17 cellular contexts compared by ENCODE assay signal in the genomic region with DNA sequence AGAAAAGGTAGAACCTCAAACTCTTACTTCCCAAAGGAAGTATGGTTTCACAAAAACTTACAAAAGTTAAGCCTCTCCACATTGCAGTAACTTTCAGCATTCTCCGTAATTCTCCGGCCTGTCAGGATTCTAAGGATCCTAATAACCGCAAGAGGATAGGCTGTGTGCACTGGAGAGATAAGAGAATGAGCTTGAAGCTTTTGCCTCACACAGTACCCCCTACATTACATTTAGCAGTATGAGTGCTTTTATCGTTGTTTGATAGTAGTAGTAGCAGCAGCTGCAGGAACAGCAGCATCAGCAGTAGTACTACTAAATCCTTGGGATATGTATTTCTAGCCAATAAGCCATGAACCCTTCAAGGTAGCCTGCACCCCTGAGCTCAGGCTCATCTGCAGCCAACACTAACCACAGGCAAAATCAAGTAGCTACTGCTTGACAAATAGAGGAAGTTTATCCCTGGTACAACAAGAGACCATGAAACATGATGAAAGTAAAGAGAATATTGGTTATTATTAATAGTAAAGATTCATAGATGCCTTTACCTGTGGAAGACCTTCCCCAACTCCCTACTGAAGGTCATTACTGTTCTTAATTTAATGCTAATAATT.
DNase-seq lines count a peak whose midpoint lies in the region; ATAC-seq, FAIRE-seq and TF ChIP-seq lines count a peak whose summit lies in the region.
"Had no signal": no experiment of that assay in that cellular context is flagged by ENCODE, and none has a peak within 500 bp of the region (broad histone marks: within the 10 kb centered on the region; RNA-seq: fewer than 3 reads in every experiment).

No MANE protein-coding gene starts in this region.

- no peak for TF ChIP-seq RAD21 in K562 (CRISPR knock-in tag; conservative IDR thresholded peaks at IDR 0.05 in 1 of 2, IDR thresholded peaks at IDR 0.05 in 1 of 2)

- BruUV-seq in OCI-LY7 (replicated peaks; lab: Mats Ljungman, UMichigan), result no TSS peak
- no TSS peak for BruUV-seq in K562 (replicated peaks; lab: Mats Ljungman, UMichigan)

- TF ChIP-seq EP300 in K562 (IDR thresholded peaks at IDR 0.05; ENCODE audit: low read length), result peak; percentile 83

- 3% methylated on average over 4 of the region's 4 CpGs for WGBS in K562 (ENCODE audit: insufficient coverage, low coverage, missing lambda C conversion rate)

- H3K27ac ChIP-seq in OCI-LY7 (ENCODE audit: low read depth, low read length, poor library complexity, severe bottlenecking) (no peak overlapping the region), K562 (ENCODE audit: extremely low read depth, low read depth, low read length) (no peak overlapping the region)

- peaks cover 3% of the 10 kb centered on the region for H3K4me1 Mint-ChIP-seq in memory B cell
- H3K4me1 Mint-ChIP-seq: CD4-positive, alpha-beta memory T cell had no signal

- H3K4me1 ChIP-seq in OCI-LY7 (ENCODE audit: insufficient read depth, low read length, poor library complexity, severe bottlenecking), result no peaks in the 10 kb centered on the region
- peaks cover 0 to 10% of the 10 kb centered on the region in 2 experiments; a peak in 2 of 5 replicates for H3K4me1 ChIP-seq in K562 (replicated peaks in 1 of 2; ENCODE audit: control insufficient read depth in 2 of 2, insufficient read depth in 2 of 2, low read length in 2 of 2)

- H3K27me3 ChIP-seq in K562 (ENCODE audit: control insufficient read depth in 2 of 2, insufficient read depth in 2 of 2, low read length in 2 of 2), result no peaks in the 10 kb centered on the region

- CTCF ChIA-PET in OCI-LY7 (lab: Charles Lee; ENCODE audit: unreplicated experiment) (interaction anchor here (0.6 kb wide), 1 partner anchor 32 kb away, joined by 3 read pairs; no protein-coding TSS in a partner anchor), K562 (lab: Yijun Ruan, JAX; ENCODE audit: low intra/inter-chr PET ratio) (no interaction called here)

- H2AFZ ChIP-seq in OCI-LY7 (ENCODE audit: low read length) (peak overlapping the region; percentile 11; the same call in 1 of the 2 replicates), K562 (ENCODE audit: low read depth, low read length) (no peak overlapping the region)

- no peaks in the 10 kb centered on the region for H3K9me1 ChIP-seq in K562 (ENCODE audit: control insufficient read depth, insufficient read depth, low read length)

- TF ChIP-seq CTCF in OCI-LY7 (conservative IDR thresholded peaks at IDR 0.05; ENCODE audit: low read length), result no peak
- TF ChIP-seq CTCF in K562 (IDR thresholded peaks at IDR 0.05 in 2 of 3, conservative IDR thresholded peaks at IDR 0.05 in 1 of 3; ENCODE audit: insufficient read depth in 2 of 3, low read depth in 1 of 3, low read length in 3 of 3), result no peak

- H3K9me3 ChIP-seq in OCI-LY7 (ENCODE audit: low read length) (0 out of 2 replicates have a peak, but pooled peaks cover 6% of the 10 kb centered on the region), K562 (replicated peaks; ENCODE audit: control insufficient read depth, insufficient read depth, low read depth, low read length) (no peaks in the 10 kb centered on the region)

- no peaks in the 10 kb centered on the region for H3K79me2 ChIP-seq in OCI-LY7 (ENCODE audit: insufficient read depth, low read depth, low read length)
- H3K79me2 ChIP-seq in K562 (ENCODE audit: control insufficient read depth, insufficient read depth, low read length), result peaks cover 37% of the 10 kb centered on the region; the same call in 2 of the 3 replicates

- H3K9me3 Mint-ChIP-seq in memory B cell, result peaks cover 7% of the 10 kb centered on the region

- H4K20me1 ChIP-seq in OCI-LY7 (ENCODE audit: insufficient read depth, low read length), result no peaks in the 10 kb centered on the region
- no peaks in the 10 kb centered on the region for H4K20me1 ChIP-seq in K562 (replicated peaks; ENCODE audit: control insufficient read depth, insufficient read depth, low read length)

- intact Hi-C loops in OCI-LY7 (cut with micrococcal nuclease; ENCODE audit: unreplicated experiment), result no loop called here
- intact Hi-C loops in K562 (cut with micrococcal nuclease), result loop anchor here (2.0 kb wide), 1 partner anchor 107 kb away; no protein-coding TSS in a partner anchor
- intact Hi-C loops in sciatic nerve (cut with DNase I), result no loop called here

- H3K27me3 Mint-ChIP-seq in memory B cell, result no peaks in the 10 kb centered on the region
- H3K27me3 Mint-ChIP-seq: CD4-positive, alpha-beta memory T cell had no signal

- peak; percentile 81 for FAIRE-seq in K562 (lab: Jason Lieb, UNC)
- FAIRE-seq: GM12891 had no signal

- H3K4me3 ChIP-seq in OCI-LY7 (ENCODE audit: low read depth, low read length, poor library complexity, severe bottlenecking) (no peak overlapping the region), K562 (no peak overlapping the region)

- H3K9ac ChIP-seq in K562 (ENCODE audit: insufficient read depth in 1 of 2, low read depth in 2 of 2, low read length in 2 of 2), result no peak overlapping the region

- no peak for DNase-seq in OCI-LY7 (ENCODE audit: low spot score)
- peak in 3 of 4 experiments; percentile 21 to 87 (median 75) for DNase-seq in K562 (ENCODE audit: extremely low read depth in 1 of 4, low spot score in 3 of 4)
- DNase-seq in memory B cell (ENCODE audit: low spot score in 2 of 2), result no peak
- DNase-seq in left lobe of liver (ENCODE audit: low spot score), result no peak
- no peak for DNase-seq in hepatic stellate cell (ENCODE audit: low spot score)
- DNase-seq in sciatic nerve (ENCODE audit: low spot score), result no peak
- DNase-seq: C1 segment of cervical spinal cord; Calu3; CD4-positive, alpha-beta memory T cell; COR-L47; DMS53; DMS79 treated with DMSO at 0.1 percent for 48 hours; GF-D8; GOT3; H7; HCEC 1CT had no signal

- in situ Hi-C loops in K562 (cut with MboI), result no loop called here

- no peak overlapping the region for H3K27ac Mint-ChIP-seq in memory B cell
- H3K27ac Mint-ChIP-seq: CD4-positive, alpha-beta memory T cell had no signal

- TF ChIP-seq POLR2A in K562 (conservative IDR thresholded peaks at IDR 0.05), result no peak

- H3K36me3 Mint-ChIP-seq in memory B cell, result no peaks in the 10 kb centered on the region
- H3K36me3 Mint-ChIP-seq: CD4-positive, alpha-beta memory T cell had no signal

- POLR2A ChIA-PET in OCI-LY7 (lab: Charles Lee), result interaction anchor here (0.6 to 3.4 kb wide), 10 partner anchors 9 to 333 kb away, joined by 3 to 20 read pairs (median 4); no protein-coding TSS in a partner anchor
- POLR2A ChIA-PET in K562 (lab: Yijun Ruan, JAX), result interaction anchor here (0.5 to 1.7 kb wide), 4 partner anchors 11 to 32 kb away, joined by 3 to 5 read pairs (median 4); no protein-coding TSS in a partner anchor

- no peaks in the 10 kb centered on the region for H3K9me2 ChIP-seq in OCI-LY7 (ENCODE audit: insufficient read depth, low read length)

- ATAC-seq in K562 (peak; percentile 99), memory B cell (ENCODE audit: low read depth) (peak; percentile 62), left lobe of liver (no peak), sciatic nerve (no peak)

- H3K4me2 ChIP-seq in OCI-LY7 (ENCODE audit: low read length) (no peak overlapping the region), K562 (ENCODE audit: insufficient read depth, low read length) (no peak overlapping the region)

- no peak overlapping the region for H3K4me3 Mint-ChIP-seq in memory B cell
- H3K4me3 Mint-ChIP-seq: CD4-positive, alpha-beta memory T cell had no signal

- H3K36me3 ChIP-seq in OCI-LY7 (ENCODE audit: insufficient read depth, low read length) (no peaks in the 10 kb centered on the region), K562 (ENCODE audit: control insufficient read depth, insufficient read depth, low read length) (peaks cover 4% of the 10 kb centered on the region; the same call in 1 of the 3 replicates)

TF ChIP-seq in K562, 482 proteins besides CTCF, POLR2A, EP300 and RAD21 (continues in another document):
- TF ChIP-seq FOXK1 (CRISPR knock-in tag; IDR thresholded peaks at IDR 0.05; ENCODE audit: borderline replicate concordance), result no peak
- TF ChIP-seq PBX2 (CRISPR knock-in tag; IDR thresholded peaks at IDR 0.05; ENCODE audit: low read depth), result no peak
- peak; percentile 63 for TF ChIP-seq PBX2 (tag; conservative IDR thresholded peaks at IDR 0.05; ENCODE audit: low read depth)
- no peak for TF ChIP-seq ZNF143 (CRISPR knock-in tag; IDR thresholded peaks at IDR 0.05)
- 0 out of 4 replicates have a peak, but pooled peaks of 1 of the 2 experiments have one; percentile 50 for TF ChIP-seq ARNT (IDR thresholded peaks at IDR 0.05)
- TF ChIP-seq NR2C2 (CRISPR knock-in tag; IDR thresholded peaks at IDR 0.05), result no peak
- no peak for TF ChIP-seq NR2C2 (tag; IDR thresholded peaks at IDR 0.05)
- TF ChIP-seq ESRRA (IDR thresholded peaks at IDR 0.05; ENCODE audit: borderline replicate concordance, low read depth), result peak; percentile 88; the same call in 1 of the 2 replicates
- peak; percentile 71; the same call in 1 of the 2 replicates for TF ChIP-seq MYNN (IDR thresholded peaks at IDR 0.05)
- TF ChIP-seq MYNN (CRISPR knock-in tag; IDR thresholded peaks at IDR 0.05), result no peak
- TF ChIP-seq, protein P1, sequence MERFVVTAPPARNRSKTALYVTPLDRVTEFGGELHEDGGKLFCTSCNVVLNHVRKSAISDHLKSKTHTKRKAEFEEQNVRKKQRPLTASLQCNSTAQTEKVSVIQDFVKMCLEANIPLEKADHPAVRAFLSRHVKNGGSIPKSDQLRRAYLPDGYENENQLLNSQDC (CRISPR knock-in tag; IDR thresholded peaks at IDR 0.05), result no peak
- no peak for TF ChIP-seq ZNF232 (CRISPR knock-in tag; IDR thresholded peaks at IDR 0.05)

Comparison
In these comparisons a context has a peak if more than half of its experiments do, and no peak if none do; other contexts are left out.
1. DNase-seq: peak in K562 (3 of 4); none in OCI-LY7 (single experiment), memory B cell (0 of 2), left lobe of liver (single experiment), hepatic stellate cell (single experiment) and sciatic nerve (single experiment).
2. ATAC-seq: peak in K562 (single experiment) and memory B cell (single experiment); none in left lobe of liver (single experiment) and sciatic nerve (single experiment).